In genomic region chr2:133026536-133027177, GRCh38 we compare ENCODE assay signal across 2 cellular contexts.
A peak's percentile ranks its signal among the peaks of the same experiment; 100 is the strongest.
TF ChIP-seq lines count a peak whose summit lies in the region.

No MANE protein-coding gene starts in this region.

TF ChIP-seq in HepG2, 621 proteins besides CTCF, POLR2A, EP300 and RAD21 (continued from another document):
- peak; percentile 15 to 89 for TF ChIP-seq REST (IDR thresholded peaks at IDR 0.05; ENCODE audit: borderline replicate concordance in 1 of 2, low read depth in 1 of 2, low read length in 2 of 2)

TF ChIP-seq in GM12878, 131 proteins besides CTCF, POLR2A, EP300 and RAD21 (continued from another document):
- peak; percentile 77 for TF ChIP-seq REST (IDR thresholded peaks at IDR 0.05; ENCODE audit: low read depth, low read length)
